ENCODE assay signal across 22 cellular contexts in genomic region chr16:27960619-27961295, GRCh38.
"Had no signal": no experiment of that assay in that cellular context is flagged by ENCODE, and none has a peak within 500 bp of the region (broad histone marks: within the 10 kb centered on the region; RNA-seq: fewer than 3 reads in every experiment).

No MANE protein-coding gene starts in this region.

- DNase-seq: activated CD4-positive, alpha-beta memory T cell treated with anti-CD3 and anti-CD28 coated beads, Interleukin-2, amount 10 ng/mL, durations not matched to agents 7 days and 5 days; activated CD4-positive, alpha-beta T cell treated with anti-CD3 and anti-CD28 coated beads for 1 hour; activated CD4-positive, alpha-beta T cell treated with anti-CD3 and anti-CD28 coated beads, Interleukin-2, amount 10 ng/mL, durations not matched to agents 7 days and 5 days; activated CD8-positive, alpha-beta memory T cell treated with anti-CD3 and anti-CD28 coated beads, Interleukin-2, amount 50 U/mL, for 48 hours; activated T-cell treated with anti-CD3 and anti-CD28 coated beads, Interleukin-2, amount 50 U/mL, for 24 hours; cerebellar nuclear complex; colonic mucosa; dorsolateral prefrontal cortex; effector memory CD4-positive, alpha-beta T cell; kidney; left colon; midbrain; naive thymus-derived CD8-positive, alpha-beta T cell; stimulated activated naive CD8-positive, alpha-beta T cell treated with anti-CD3 and anti-CD28 coated beads, Interleukin-15, Interleukin-2, amounts not matched to agents 100 U/mL and 50 U/mL, for 24 hours; T-helper 2 cell; testis; transverse colon had no signal

- H3K36me3 ChIP-seq: colonic mucosa, gastroesophageal sphincter, transverse colon, vagina had no signal

- H3K27ac Mint-ChIP-seq: activated CD4-positive, alpha-beta memory T cell treated with anti-CD3 and anti-CD28 coated beads, Interleukin-2, amount 10 ng/mL, durations not matched to agents 7 days and 5 days; activated CD4-positive, alpha-beta T cell treated with anti-CD3 and anti-CD28 coated beads, Interleukin-2, amount 10 ng/mL, durations not matched to agents 7 days and 5 days; activated naive CD8-positive, alpha-beta T cell; activated T-cell treated with anti-CD3 and anti-CD28 coated beads, Interleukin-2, amount 50 U/mL, for 24 hours; WTC11 had no signal

- H3K4me3 ChIP-seq: colonic mucosa, dorsolateral prefrontal cortex, gastroesophageal sphincter, hepatocyte, testis, transverse colon, vagina had no signal

- H2AFZ ChIP-seq: hepatocyte had no signal

- H3K27me3 ChIP-seq: colonic mucosa, dorsolateral prefrontal cortex, gastroesophageal sphincter, hepatocyte, testis, transverse colon, vagina had no signal

- H3K4me2 ChIP-seq: hepatocyte had no signal

- H3K27ac ChIP-seq: colonic mucosa, dorsolateral prefrontal cortex, gastroesophageal sphincter, hepatocyte, testis, transverse colon, vagina had no signal

- H3K27me3 Mint-ChIP-seq: activated CD4-positive, alpha-beta T cell treated with anti-CD3 and anti-CD28 coated beads, Interleukin-2, amount 10 ng/mL, durations not matched to agents 7 days and 5 days had no signal

- H3K4me3 Mint-ChIP-seq: activated CD4-positive, alpha-beta memory T cell treated with anti-CD3 and anti-CD28 coated beads, Interleukin-2, amount 10 ng/mL, durations not matched to agents 7 days and 5 days; activated CD4-positive, alpha-beta T cell treated with anti-CD3 and anti-CD28 coated beads, Interleukin-2, amount 10 ng/mL, durations not matched to agents 7 days and 5 days; activated naive CD8-positive, alpha-beta T cell; activated T-cell treated with anti-CD3 and anti-CD28 coated beads, Interleukin-2, amount 50 U/mL, for 24 hours; naive thymus-derived CD8-positive, alpha-beta T cell; WTC11 had no signal

- H3K9me3 ChIP-seq: colonic mucosa, testis, vagina had no signal

- H3K36me3 Mint-ChIP-seq: activated naive CD8-positive, alpha-beta T cell had no signal

- H3K79me2 ChIP-seq: hepatocyte had no signal

- H3K4me1 Mint-ChIP-seq: activated CD4-positive, alpha-beta memory T cell treated with anti-CD3 and anti-CD28 coated beads, Interleukin-2, amount 10 ng/mL, durations not matched to agents 7 days and 5 days; activated CD4-positive, alpha-beta T cell treated with anti-CD3 and anti-CD28 coated beads, Interleukin-2, amount 10 ng/mL, durations not matched to agents 7 days and 5 days; naive thymus-derived CD8-positive, alpha-beta T cell; WTC11 had no signal

- H3K4me1 ChIP-seq: colonic mucosa, testis, transverse colon, vagina had no signal

- ATAC-seq: gastroesophageal sphincter; left colon; naive thymus-derived CD8-positive, alpha-beta T cell; stimulated activated naive CD8-positive, alpha-beta T cell treated with anti-CD3 and anti-CD28 coated beads, Interleukin-15, Interleukin-2, amounts not matched to agents 100 U/mL and 50 U/mL, for 24 hours; WTC11 had no signal
